14 cellular contexts compared by ENCODE assay signal in genomic region chr5:121152411-121152810, GRCh38.
DNase-seq lines count a peak whose midpoint lies in the region; ATAC-seq lines count a peak whose summit lies in the region.
"Had no signal": no experiment of that assay in that cellular context is flagged by ENCODE, and none has a peak within 500 bp of the region (broad histone marks: within the 10 kb centered on the region; RNA-seq: fewer than 3 reads in every experiment).

No MANE protein-coding gene starts in this region.

- ATAC-seq in GM18520 (IDR thresholded peaks at IDR 0.05; ENCODE audit: unreplicated experiment) (peak; percentile 88), GM21619 (IDR thresholded peaks at IDR 0.05; ENCODE audit: unreplicated experiment) (peak; percentile 44), HG03439 (IDR thresholded peaks at IDR 0.05; ENCODE audit: unreplicated experiment) (peak; percentile 81), GM19467 (IDR thresholded peaks at IDR 0.05; ENCODE audit: unreplicated experiment) (no peak)
- ATAC-seq: A549, GM23338 had no signal

- DNase-seq in NCI-H774 (lab: John Stamatoyannopoulos, UW), result peak; percentile 75
- DNase-seq in central memory CD4-positive, alpha-beta T cell, result no peak
- DNase-seq in activated effector memory CD4-positive, alpha-beta T cell treated with Interleukin-2 at 50 U/mL for 16 hours, result no peak
- DNase-seq: COR-L47, DMS153, MV-4-11, NCI-H1436 treated with DMSO at 0.1 percent for 48 hours, NCI-H345 had no signal
